ENCODE assay signal across 22 cellular contexts in the genomic region with DNA sequence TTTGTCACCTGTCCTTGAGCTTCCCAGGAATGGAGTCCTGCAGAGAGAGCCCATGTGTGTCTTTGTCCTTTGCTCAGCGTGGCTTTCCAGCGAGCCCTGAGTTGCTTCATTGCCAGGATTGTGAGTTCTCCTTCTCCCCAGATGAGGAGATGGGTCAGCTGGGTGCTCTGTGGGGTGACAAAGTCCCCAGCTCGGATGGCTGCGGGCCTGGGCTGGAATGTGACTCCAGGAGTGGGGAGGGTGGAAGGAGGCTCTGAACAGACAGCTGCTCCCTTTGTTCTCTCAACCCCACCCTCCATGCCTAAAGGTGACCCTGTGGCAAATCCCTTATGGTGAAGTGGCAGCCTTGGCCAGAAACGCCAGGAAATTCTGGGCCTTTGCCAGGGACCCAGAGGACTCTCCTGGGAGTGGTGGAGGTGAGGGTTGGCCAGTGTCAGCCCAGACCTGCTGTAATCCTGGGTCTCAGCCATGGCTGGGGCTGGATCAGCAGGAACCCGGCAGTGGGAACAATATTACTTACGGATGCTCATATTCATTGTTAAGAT. TPM values are rescaled to one million over a fixed set of nuclear protein-coding genes. Genes with fewer than 3 reads are reported as not detected.
DNase-seq lines count a peak whose midpoint lies in the region; TF ChIP-seq lines count a peak whose summit lies in the region.
"Had no signal": no experiment of that assay in that cellular context is flagged by ENCODE, and none has a peak within 500 bp of the region (broad histone marks: within the 10 kb centered on the region; RNA-seq: fewer than 3 reads in every experiment).

No MANE protein-coding gene starts in this region.

- no peak for TF ChIP-seq POLR2A in thyroid gland (IDR thresholded peaks at IDR 0.05)

- WGBS in thyroid gland, 2 donors: 56 to 67% methylated on average over 6 of the region's 7 CpGs

- no peaks in the 10 kb centered on the region for H3K36me3 ChIP-seq in thyroid gland
- H3K36me3 ChIP-seq: BLaER1 treated with 17β-estradiol and CSF1 and Interleukin-3, amounts not matched to agents 10 nM and 100 nM had no signal

- TF ChIP-seq CTCF in coronary artery (IDR thresholded peaks at IDR 0.05): no peak
- TF ChIP-seq CTCF in thyroid gland (IDR thresholded peaks at IDR 0.05): no peak

- DNase-seq in DMS 273 (lab: John Stamatoyannopoulos, UW; ENCODE audit: unreplicated experiment): peak; percentile 20
- no peak for DNase-seq in DMS 273 treated with DMSO at 0.1 percent for 48 hours (lab: John Stamatoyannopoulos, UW)
- peak; percentile 67 for DNase-seq in NCI-H345 (lab: John Stamatoyannopoulos, UW)
- peak; percentile 29 for DNase-seq in coronary artery (ENCODE audit: low spot score)
- DNase-seq in thyroid gland: peak; percentile 10 to 30
- DNase-seq in activated CD4-positive, alpha-beta T cell treated with anti-CD3 and anti-CD28 coated beads, Interleukin-2, amount 50 U/mL, for 48 hours: no peak
- DNase-seq in activated naive CD4-positive, alpha-beta T cell treated with Interleukin-2 at 50 U/mL for 16 hours: no peak
- DNase-seq in activated CD4-positive, CD25-positive, alpha-beta regulatory T cell (lab: John Stamatoyannopoulos, UW): no peak
- DNase-seq: Caco-2; CD4-positive, alpha-beta memory T cell; DMS53; GDM1; HCEC 1CT; MV-4-11; NCI-H1417; NCI-H187; NCI-H446; SIG-M5; SK-N-SH had no signal

- H3K27ac ChIP-seq in coronary artery (no peak overlapping the region), thyroid gland (no peak overlapping the region)
- H3K27ac ChIP-seq: 22Rv1; BLaER1 treated with 17β-estradiol and CSF1 and Interleukin-3, amounts not matched to agents 10 nM and 100 nM had no signal

- peaks cover 4 to 30% of the 10 kb centered on the region in 2 donors for H3K4me1 ChIP-seq in thyroid gland

- H3K9me3 ChIP-seq in thyroid gland: no peaks in the 10 kb centered on the region
- H3K9me3 ChIP-seq: BLaER1 treated with 17β-estradiol and CSF1 and Interleukin-3, amounts not matched to agents 10 nM and 100 nM; Caco-2; SK-N-SH had no signal

- intact Hi-C loops in thyroid gland (cut with DNase I): no loop called here

- no peak overlapping the region for H3K4me3 ChIP-seq in coronary artery
- no peak overlapping the region for H3K4me3 ChIP-seq in thyroid gland (replicated peaks in 1 of 3)
- H3K4me3 ChIP-seq: BLaER1 treated with 17β-estradiol and CSF1 and Interleukin-3, amounts not matched to agents 10 nM and 100 nM; GM23338 had no signal

- H3K27me3 ChIP-seq in thyroid gland: no peaks in the 10 kb centered on the region
- H3K27me3 ChIP-seq: BLaER1 treated with 17β-estradiol and CSF1 and Interleukin-3, amounts not matched to agents 10 nM and 100 nM had no signal

RNA-seq across cellular contexts. Expression of gene CST5, which starts 44.4 kb away (rescaled TPM):
- total RNA-seq in thyroid gland: not detected
- total RNA-seq: Caco-2; CD4-positive, alpha-beta memory T cell; GM23338 had no signal

Comparison
In these comparisons a context has a peak if more than half of its experiments do, and no peak if none do; other contexts are left out.
1. DNase-seq: peak in DMS 273 (single experiment), NCI-H345 (single experiment), coronary artery (single experiment) and thyroid gland (2 of 2); none in DMS 273 treated with DMSO at 0.1 percent for 48 hours (single experiment), activated CD4-positive, alpha-beta T cell treated with anti-CD3 and anti-CD28 coated beads, Interleukin-2, amount 50 U/mL, for 48 hours (0 of 2), activated naive CD4-positive, alpha-beta T cell treated with Interleukin-2 at 50 U/mL for 16 hours (single experiment) and activated CD4-positive, CD25-positive, alpha-beta regulatory T cell (0 of 4).